8 cellular contexts compared by ENCODE assay signal in genomic region chr14:21454843-21455550, GRCh38. TPM values are rescaled to one million over a fixed set of nuclear protein-coding genes. Genes with fewer than 3 reads are reported as not detected.
DNase-seq lines count a peak whose midpoint lies in the region; ATAC-seq and TF ChIP-seq lines count a peak whose summit lies in the region.

No MANE protein-coding gene starts in this region.

- no peaks in the 10 kb centered on the region for H3K9me2 ChIP-seq in HCT116 (ENCODE audit: insufficient read depth)

- intact Hi-C loops in HCT116 (cut with micrococcal nuclease) = no loop called here
- intact Hi-C loops in activated T-helper 2 cell treated with anti-CD3 and anti-CD28 coated beads, Interferon-gamma antibody, Interleukin-2, Interleukin-4, amounts not matched to agents 10 μg/mL and 5 μg/mL and 100 μg/mL, durations not matched to agents 14 hours and 24 hours and 36 hours (cut with micrococcal nuclease) = loop anchor here (5.0 kb wide), 1 partner anchor 102 kb away; no protein-coding TSS in a partner anchor

- peak overlapping the region; percentile 94 for H3K4me3 Mint-ChIP-seq in activated T-helper 2 cell treated with anti-CD3 and anti-CD28 coated beads, Interferon-gamma antibody, Interleukin-2, Interleukin-4, amounts not matched to agents 10 μg/mL and 5 μg/mL and 100 μg/mL, durations not matched to agents 14 hours and 24 hours and 36 hours (ENCODE audit: low read depth)
- H3K4me3 Mint-ChIP-seq in immature natural killer cell = peak overlapping the region; percentile 96 to 99 (median 99)
- peak overlapping the region; percentile 93 to 97 for H3K4me3 Mint-ChIP-seq in stimulated activated naive CD8-positive, alpha-beta T cell treated with anti-CD3 and anti-CD28 coated beads, Interleukin-15, amount 100 ng/mL, for 72 hours

- CTCF ChIA-PET in AG04449 (lab: Yijun Ruan, JAX) (interaction anchor here (0.7 to 5.6 kb wide), 8 partner anchors 9 to 43 kb away, joined by 3 to 52 read pairs (median 20); partner anchors contain the start of genes RAB2B and TOX4), HCT116 (lab: Charles Lee) (interaction anchor here (0.9 to 1.2 kb wide), 4 partner anchors 12 to 59 kb away, joined by 3 to 5 read pairs (median 4); no protein-coding TSS in a partner anchor)

- TF ChIP-seq POLR2A in HCT116 (IDR thresholded peaks at IDR 0.05; ENCODE audit: borderline replicate concordance, extremely low read depth, insufficient read depth, insufficient read length) = no peak

- H3K27ac ChIP-seq in HCT116 (ENCODE audit: low read depth, low read length) (peak overlapping the region; percentile 69), substantia nigra (ENCODE audit: low read depth, low read length, poor library complexity, severe bottlenecking) (no peak overlapping the region)

- TF ChIP-seq CTCF in AG04449 (IDR thresholded peaks at IDR 0.05; ENCODE audit: insufficient read depth, low read length, missing control alignments) = no peak
- no peak for TF ChIP-seq CTCF in HCT116 (IDR thresholded peaks at IDR 0.05 in 2 of 3, conservative IDR thresholded peaks at IDR 0.05 in 1 of 3; ENCODE audit: borderline replicate concordance in 1 of 3, insufficient read depth in 1 of 3, low read depth in 2 of 3, low read length in 2 of 3)

- no peaks in the 10 kb centered on the region for H3K27me3 ChIP-seq in HCT116 (ENCODE audit: insufficient read depth, low read length)

- H3K27me3 Mint-ChIP-seq in activated T-helper 2 cell treated with anti-CD3 and anti-CD28 coated beads, Interferon-gamma antibody, Interleukin-2, Interleukin-4, amounts not matched to agents 10 μg/mL and 5 μg/mL and 100 μg/mL, durations not matched to agents 14 hours and 24 hours and 36 hours (ENCODE audit: low read depth) = no peaks in the 10 kb centered on the region
- peaks cover 3 to 8% (median 7%) of the 10 kb centered on the region in 3 donors for H3K27me3 Mint-ChIP-seq in immature natural killer cell (ENCODE audit: low read depth in 3 of 3)
- H3K27me3 Mint-ChIP-seq in stimulated activated naive CD8-positive, alpha-beta T cell treated with anti-CD3 and anti-CD28 coated beads, Interleukin-15, amount 100 ng/mL, for 72 hours = no peaks in the 10 kb centered on the region

- DNase-seq in AG04449 (ENCODE audit: low read depth, low spot score) (no peak), HCT116 (ENCODE audit: low read depth, low spot score) (no peak), immature natural killer cell (no peak), HK-2 (ENCODE audit: unreplicated experiment) (no peak), substantia nigra (lab: John Stamatoyannopoulos, UW) (no peak)
- no peak for DNase-seq in activated T-helper 2 cell treated with anti-CD3 and anti-CD28 coated beads, Interferon-gamma antibody, Interleukin-2, Interleukin-4, amounts not matched to agents 10 μg/mL and 5 μg/mL and 100 μg/mL, durations not matched to agents 14 hours and 24 hours and 36 hours (ENCODE audit: low spot score)
- no peak for DNase-seq in stimulated activated naive CD8-positive, alpha-beta T cell treated with anti-CD3 and anti-CD28 coated beads, Interleukin-15, amount 100 ng/mL, for 72 hours
- DNase-seq in stimulated activated CD4-positive, alpha-beta T cell treated with anti-CD3 and anti-CD28 coated beads, Interleukin-2, amount 100 ng/mL, for 24 hours = no peak

- H3K79me2 ChIP-seq in HCT116 (ENCODE audit: insufficient read depth, low read length) = peaks cover 58% of the 10 kb centered on the region

- TF ChIP-seq RAD21 in HCT116 (IDR thresholded peaks at IDR 0.05; ENCODE audit: low read depth) = no peak

- H3K4me2 ChIP-seq in HCT116 (ENCODE audit: low read length) = peak overlapping the region; percentile 84

- ATAC-seq in HCT116 = no peak
- ATAC-seq in stimulated activated naive CD8-positive, alpha-beta T cell treated with anti-CD3 and anti-CD28 coated beads, Interleukin-15, amount 100 ng/mL, for 72 hours = no peak

- POLR2A ChIA-PET in AG04449 (lab: Yijun Ruan, JAX) (interaction anchor here (0.6 to 2.1 kb wide), 3 partner anchors 18 to 74 kb away, joined by 3 to 14 read pairs (median 3); no protein-coding TSS in a partner anchor), HCT116 (lab: Charles Lee) (interaction anchor here (1.8 to 2.1 kb wide), 2 partner anchors 11 to 17 kb away, joined by 22 to 34 read pairs; no protein-coding TSS in a partner anchor)

- RAD21 ChIA-PET in HCT116 (lab: Charles Lee; ENCODE audit: low non-redundant PET in 1 of 2, low total read pairs in 2 of 2, uncharacterized antibody in 2 of 2, unreplicated experiment in 2 of 2) = no interaction called here

- H3K9me3 ChIP-seq in HCT116 (ENCODE audit: control insufficient read depth in 1 of 2, insufficient read depth in 1 of 2, low read depth in 1 of 2, low read length in 2 of 2) = no peaks in the 10 kb centered on the region

- no peak overlapping the region for H2AFZ ChIP-seq in HCT116 (ENCODE audit: low read depth, low read length, poor library complexity, severe bottlenecking)

- no peaks in the 10 kb centered on the region for H3K9me3 Mint-ChIP-seq in activated T-helper 2 cell treated with anti-CD3 and anti-CD28 coated beads, Interferon-gamma antibody, Interleukin-2, Interleukin-4, amounts not matched to agents 10 μg/mL and 5 μg/mL and 100 μg/mL, durations not matched to agents 14 hours and 24 hours and 36 hours
- H3K9me3 Mint-ChIP-seq in immature natural killer cell = no peaks in the 10 kb centered on the region
- H3K9me3 Mint-ChIP-seq in stimulated activated naive CD8-positive, alpha-beta T cell treated with anti-CD3 and anti-CD28 coated beads, Interleukin-15, amount 100 ng/mL, for 72 hours = no peaks in the 10 kb centered on the region

- BruUV-seq in HCT116 (replicated peaks; lab: Mats Ljungman, UMichigan) = no TSS peak

- peak overlapping the region; percentile 87 for H3K4me3 ChIP-seq in AG04449 (ENCODE audit: low read depth, low read length)
- peak overlapping the region; percentile 87 to 97 for H3K4me3 ChIP-seq in HCT116 (replicated peaks in 1 of 2; ENCODE audit: low read depth in 1 of 2, low read length in 2 of 2)

- H3K9ac ChIP-seq in HCT116 (ENCODE audit: low read length) = peak overlapping the region; percentile 92

- H4K20me1 ChIP-seq in HCT116 (ENCODE audit: insufficient read depth) = 0 out of 2 replicates have a peak, but pooled peaks cover 1% of the 10 kb centered on the region

- H3K36me3 ChIP-seq in HCT116 (ENCODE audit: control insufficient read depth in 1 of 2, insufficient read depth in 2 of 2, low read length in 2 of 2) = peaks cover 0 to 3% of the 10 kb centered on the region in 2 experiments; a peak in 1 of 4 replicates

- peaks cover 10 to 16% of the 10 kb centered on the region in 2 experiments; a peak in 3 of 4 replicates for H3K4me1 ChIP-seq in HCT116 (ENCODE audit: control insufficient read depth in 1 of 2, insufficient read depth in 2 of 2, low read length in 2 of 2)

- H3K36me3 Mint-ChIP-seq in activated T-helper 2 cell treated with anti-CD3 and anti-CD28 coated beads, Interferon-gamma antibody, Interleukin-2, Interleukin-4, amounts not matched to agents 10 μg/mL and 5 μg/mL and 100 μg/mL, durations not matched to agents 14 hours and 24 hours and 36 hours (ENCODE audit: low read depth) = peaks cover 39% of the 10 kb centered on the region
- H3K36me3 Mint-ChIP-seq in immature natural killer cell = peaks cover 0 to 11% (median 7%) of the 10 kb centered on the region in 3 donors

- H3K27ac Mint-ChIP-seq in activated T-helper 2 cell treated with anti-CD3 and anti-CD28 coated beads, Interferon-gamma antibody, Interleukin-2, Interleukin-4, amounts not matched to agents 10 μg/mL and 5 μg/mL and 100 μg/mL, durations not matched to agents 14 hours and 24 hours and 36 hours = peak overlapping the region; percentile 99
- peak overlapping the region; percentile 97 to 100 (median 98) for H3K27ac Mint-ChIP-seq in immature natural killer cell
- H3K27ac Mint-ChIP-seq in stimulated activated naive CD8-positive, alpha-beta T cell treated with anti-CD3 and anti-CD28 coated beads, Interleukin-15, amount 100 ng/mL, for 72 hours = peak overlapping the region; percentile 95 to 96

- peaks cover 37% of the 10 kb centered on the region for H3K4me1 Mint-ChIP-seq in activated T-helper 2 cell treated with anti-CD3 and anti-CD28 coated beads, Interferon-gamma antibody, Interleukin-2, Interleukin-4, amounts not matched to agents 10 μg/mL and 5 μg/mL and 100 μg/mL, durations not matched to agents 14 hours and 24 hours and 36 hours (ENCODE audit: low read depth)
- H3K4me1 Mint-ChIP-seq in immature natural killer cell = peaks cover 41 to 59% of the 10 kb centered on the region in 2 donors
- H3K4me1 Mint-ChIP-seq in stimulated activated naive CD8-positive, alpha-beta T cell treated with anti-CD3 and anti-CD28 coated beads, Interleukin-15, amount 100 ng/mL, for 72 hours = peaks cover 60% of the 10 kb centered on the region

TF ChIP-seq in HCT116, 20 proteins besides CTCF, POLR2A, EP300 and RAD21:
- no peak for TF ChIP-seq EZH2 (IDR thresholded peaks at IDR 0.05)
- TF ChIP-seq ZFX (IDR thresholded peaks at IDR 0.05) = no peak
- TF ChIP-seq JUND (IDR thresholded peaks at IDR 0.05) = no peak

RNA-seq across cellular contexts. Expression of gene CHD8, which starts 0.9 kb away (rescaled TPM):
- 46.8 TPM for total RNA-seq in HCT116 (2021; ENCODE audit: unreplicated experiment)
- polyA plus RNA-seq in HCT116 (2012) = 35.5 and 36.0 TPM in 2 replicates
- 120 and 124 TPM in 2 replicates for total RNA-seq in activated T-helper 2 cell treated with anti-CD3 and anti-CD28 coated beads, Interferon-gamma antibody, Interleukin-2, Interleukin-4, amounts not matched to agents 10 μg/mL and 5 μg/mL and 100 μg/mL, durations not matched to agents 14 hours and 24 hours and 36 hours
- polyA plus RNA-seq in immature natural killer cell = 10 to 100 TPM; 14.5 to 62.6 (median 14.8) TPM

RNA-seq across cellular contexts. Expression of gene RAB2B, which starts 21.8 kb away (rescaled TPM):
- 24.3 TPM for total RNA-seq in HCT116 (2021; ENCODE audit: unreplicated experiment)
- 16.2 and 23.7 TPM in 2 replicates for polyA plus RNA-seq in HCT116 (2012)
- total RNA-seq in activated T-helper 2 cell treated with anti-CD3 and anti-CD28 coated beads, Interferon-gamma antibody, Interleukin-2, Interleukin-4, amounts not matched to agents 10 μg/mL and 5 μg/mL and 100 μg/mL, durations not matched to agents 14 hours and 24 hours and 36 hours = 27.4 and 30.5 TPM in 2 replicates
- 10 to 100 TPM in 2 of 3 donors, 1 to 10 TPM in 1; 7.7 to 20.0 (median 18.5) TPM for polyA plus RNA-seq in immature natural killer cell

RNA-seq across cellular contexts. Expression of gene TOX4, which starts 22.0 kb away (rescaled TPM):
- total RNA-seq in HCT116 (2021; ENCODE audit: unreplicated experiment) = 58.5 TPM
- polyA plus RNA-seq in HCT116 (2012) = 53.8 and 62.3 TPM in 2 replicates
- total RNA-seq in activated T-helper 2 cell treated with anti-CD3 and anti-CD28 coated beads, Interferon-gamma antibody, Interleukin-2, Interleukin-4, amounts not matched to agents 10 μg/mL and 5 μg/mL and 100 μg/mL, durations not matched to agents 14 hours and 24 hours and 36 hours = 68.1 and 70.1 TPM in 2 replicates
- polyA plus RNA-seq in immature natural killer cell = 100 to 1,000 TPM in 1 of 3 donors, 10 to 100 TPM in 2; 81.4 to 101 (median 84.7) TPM

RNA-seq across cellular contexts. Expression of gene METTL3, which starts 56.1 kb away (rescaled TPM):
- total RNA-seq in HCT116 (2021; ENCODE audit: unreplicated experiment) = 62.3 TPM
- polyA plus RNA-seq in HCT116 (2012) = 41.6 and 48.0 TPM in 2 replicates
- total RNA-seq in activated T-helper 2 cell treated with anti-CD3 and anti-CD28 coated beads, Interferon-gamma antibody, Interleukin-2, Interleukin-4, amounts not matched to agents 10 μg/mL and 5 μg/mL and 100 μg/mL, durations not matched to agents 14 hours and 24 hours and 36 hours = 76.7 and 80.5 TPM in 2 replicates
- polyA plus RNA-seq in immature natural killer cell = 10 to 100 TPM; 10.0 to 21.6 (median 18.0) TPM
